In the genomic region with DNA sequence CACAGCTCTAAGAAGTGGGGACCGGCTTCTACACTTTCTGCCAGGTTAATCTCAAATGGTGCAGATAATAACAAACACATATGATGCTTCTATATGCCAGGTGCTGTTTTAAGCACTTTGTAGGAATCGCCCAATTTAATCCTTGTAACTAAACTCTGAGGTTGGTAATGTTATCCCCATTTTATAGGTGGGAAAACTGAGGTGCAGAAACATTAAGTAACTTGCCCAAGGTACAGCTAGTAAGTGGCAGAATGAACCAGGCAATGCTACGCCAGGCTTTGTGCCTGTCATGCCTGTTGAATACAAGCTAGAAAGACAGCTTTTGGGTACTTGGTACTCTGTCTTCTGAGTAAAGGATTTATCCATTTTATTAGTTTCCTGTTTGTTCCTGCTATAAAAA, we compare ENCODE assay signal across 19 cellular contexts. TPM values are rescaled to one million over a fixed set of nuclear protein-coding genes. Genes with fewer than 3 reads are reported as not detected.
DNase-seq lines count a peak whose midpoint lies in the region; ATAC-seq and TF ChIP-seq lines count a peak whose summit lies in the region.
"Had no signal": no experiment of that assay in that cellular context is flagged by ENCODE, and none has a peak within 500 bp of the region (broad histone marks: within the 10 kb centered on the region; RNA-seq: fewer than 3 reads in every experiment).

No MANE protein-coding gene starts in this region.

- peaks cover 71 to 86% (median 75%) of the 10 kb centered on the region in 10 experiments for H3K4me1 ChIP-seq in BLaER1 treated with 17β-estradiol and CSF1 and Interleukin-3, amounts not matched to agents 10 nM and 100 nM
- peaks cover 0 to 10% of the 10 kb centered on the region in 2 donors for H3K4me1 ChIP-seq in left lung

- H3K27me3 Mint-ChIP-seq in T-cell: no peaks in the 10 kb centered on the region
- no peaks in the 10 kb centered on the region for H3K27me3 Mint-ChIP-seq in central memory CD8-positive, alpha-beta T cell
- no peaks in the 10 kb centered on the region for H3K27me3 Mint-ChIP-seq in natural killer cell treated with Interleukin-12 subunit alpha and Interleukin-12 subunit beta and Interleukin-15 and Interleukin-18, amount 100 ng/mL, for 72 hours

- H3K9me3 Mint-ChIP-seq in T-cell: no peaks in the 10 kb centered on the region
- H3K9me3 Mint-ChIP-seq in central memory CD8-positive, alpha-beta T cell: no peaks in the 10 kb centered on the region
- H3K9me3 Mint-ChIP-seq in natural killer cell treated with Interleukin-12 subunit alpha and Interleukin-12 subunit beta and Interleukin-15 and Interleukin-18, amount 100 ng/mL, for 72 hours: no peaks in the 10 kb centered on the region

- no peak for TF ChIP-seq CTCF in left lung (IDR thresholded peaks at IDR 0.05)

- intact Hi-C loops in posterior cingulate gyrus (cut with DNase I) (no loop called here), left lung (cut with DNase I) (no loop called here)

- no peak overlapping the region for H3K4me3 Mint-ChIP-seq in T-cell
- no peak overlapping the region for H3K4me3 Mint-ChIP-seq in central memory CD8-positive, alpha-beta T cell
- H3K4me3 Mint-ChIP-seq in natural killer cell treated with Interleukin-12 subunit alpha and Interleukin-12 subunit beta and Interleukin-15 and Interleukin-18, amount 100 ng/mL, for 72 hours: no peak overlapping the region

- H3K36me3 Mint-ChIP-seq in T-cell: peaks cover 16% of the 10 kb centered on the region
- peaks cover 9% of the 10 kb centered on the region for H3K36me3 Mint-ChIP-seq in central memory CD8-positive, alpha-beta T cell (ENCODE audit: insufficient read depth)
- no peaks in the 10 kb centered on the region for H3K36me3 Mint-ChIP-seq in natural killer cell treated with Interleukin-12 subunit alpha and Interleukin-12 subunit beta and Interleukin-15 and Interleukin-18, amount 100 ng/mL, for 72 hours

- peaks cover 26 to 100% (median 99%) of the 10 kb centered on the region in 11 experiments; a peak in 21 of 22 replicates for H4K20me1 ChIP-seq in BLaER1 treated with 17β-estradiol and CSF1 and Interleukin-3, amounts not matched to agents 10 nM and 100 nM

- no peaks in the 10 kb centered on the region for H3K27me3 ChIP-seq in BLaER1 treated with 17β-estradiol and CSF1 and Interleukin-3, amounts not matched to agents 10 nM and 100 nM
- no peaks in the 10 kb centered on the region for H3K27me3 ChIP-seq in left lung
- no peaks in the 10 kb centered on the region for H3K27me3 ChIP-seq in MG63

- peak overlapping the region; percentile 49 to 52 for H3K27ac Mint-ChIP-seq in T-cell
- H3K27ac Mint-ChIP-seq in central memory CD8-positive, alpha-beta T cell (ENCODE audit: low read depth): peak overlapping the region; percentile 39
- H3K27ac Mint-ChIP-seq in natural killer cell treated with Interleukin-12 subunit alpha and Interleukin-12 subunit beta and Interleukin-15 and Interleukin-18, amount 100 ng/mL, for 72 hours: peak overlapping the region; percentile 20 to 73

- H3K27ac ChIP-seq in BLaER1 treated with 17β-estradiol and CSF1 and Interleukin-3, amounts not matched to agents 10 nM and 100 nM: peak overlapping the region in 3 of 11 experiments; percentile 62 to 65 (median 65); a peak in 3 of 22 replicates
- H3K27ac ChIP-seq in left lung: no peak overlapping the region
- H3K27ac ChIP-seq: PC-9 had no signal

- peaks cover 5 to 43% (median 18%) of the 10 kb centered on the region in 11 experiments; a peak in 14 of 22 replicates for H3K36me3 ChIP-seq in BLaER1 treated with 17β-estradiol and CSF1 and Interleukin-3, amounts not matched to agents 10 nM and 100 nM
- H3K36me3 ChIP-seq in left lung (no peaks in the 10 kb centered on the region), MG63 (no peaks in the 10 kb centered on the region)

- H3K4me2 ChIP-seq in BLaER1 treated with 17β-estradiol and CSF1 and Interleukin-3, amounts not matched to agents 10 nM and 100 nM: peak overlapping the region; percentile 79 to 93 (median 89); a peak in 21 of 22 replicates
- H3K4me2 ChIP-seq: PC-9 had no signal

- no peak for ATAC-seq in T-cell (replicated peaks in 1 of 4)
- no peak for ATAC-seq in central memory CD8-positive, alpha-beta T cell (replicated peaks; ENCODE audit: extremely low read depth, poor library complexity, severe bottlenecking)
- ATAC-seq in natural killer cell treated with Interleukin-12 subunit alpha and Interleukin-12 subunit beta and Interleukin-15 and Interleukin-18, amount 100 ng/mL, for 72 hours: no peak
- ATAC-seq in left lung: no peak

- CTCF ChIA-PET in T-cell (lab: Charles Lee): interaction anchor here in 1 of 2 donors (1.5 kb wide), 1 partner anchor 19 kb away, joined by 3 read pairs; a partner anchor contains a TSS

- no peak for DNase-seq in T-cell
- DNase-seq in central memory CD8-positive, alpha-beta T cell (ENCODE audit: low spot score in 2 of 2): no peak
- DNase-seq in natural killer cell treated with Interleukin-12 subunit alpha and Interleukin-12 subunit beta and Interleukin-15 and Interleukin-18, amount 100 ng/mL, for 72 hours (ENCODE audit: low spot score): no peak
- DNase-seq in posterior cingulate gyrus: no peak
- no peak for DNase-seq in left lung
- no peak for DNase-seq in kidney tubule cell (ENCODE audit: low spot score)
- DNase-seq in MG63: no peak
- DNase-seq: AML-193, GDM1, MM.1S, NCI-H1048, NCI-H1417 treated with DMSO at 0.1 percent for 48 hours, NCI-H1930, NCI-H69, PC-9, RPMI8226, SHP77, SW 1271 had no signal

- H3K9me3 ChIP-seq in BLaER1 treated with 17β-estradiol and CSF1 and Interleukin-3, amounts not matched to agents 10 nM and 100 nM (replicated peaks in 1 of 11): no peaks in the 10 kb centered on the region; a peak in 1 of 22 replicates
- H3K9me3 ChIP-seq in left lung (no peaks in the 10 kb centered on the region), MG63 (no peaks in the 10 kb centered on the region)

- POLR2A ChIA-PET in T-cell (lab: Charles Lee): no interaction called here

- H3K9ac ChIP-seq in BLaER1 treated with 17β-estradiol and CSF1 and Interleukin-3, amounts not matched to agents 10 nM and 100 nM: no peak overlapping the region

- no peak overlapping the region for H3K4me3 ChIP-seq in BLaER1 treated with 17β-estradiol and CSF1 and Interleukin-3, amounts not matched to agents 10 nM and 100 nM
- H3K4me3 ChIP-seq in left lung (no peak overlapping the region), MG63 (no peak overlapping the region)
- H3K4me3 ChIP-seq: PC-9 had no signal

- peaks cover 59 to 87% (median 81%) of the 10 kb centered on the region in 3 donors for H3K4me1 Mint-ChIP-seq in T-cell
- H3K4me1 Mint-ChIP-seq in central memory CD8-positive, alpha-beta T cell: peaks cover 76% of the 10 kb centered on the region
- H3K4me1 Mint-ChIP-seq in natural killer cell treated with Interleukin-12 subunit alpha and Interleukin-12 subunit beta and Interleukin-15 and Interleukin-18, amount 100 ng/mL, for 72 hours (ENCODE audit: low read depth in 2 of 2): peaks cover 52 to 63% of the 10 kb centered on the region in 2 donors

RNA-seq across cellular contexts. Expression of a gene that starts 19.7 kb away (rescaled TPM):
- 100 to 1,000 TPM in 1 of 5 donors, 10 to 100 TPM in 4; 66.5 to 121 (median 72.5) TPM for total RNA-seq in T-cell
- 100 to 1,000 TPM; 104 to 111 TPM for total RNA-seq in natural killer cell treated with Interleukin-12 subunit alpha and Interleukin-12 subunit beta and Interleukin-15 and Interleukin-18, amount 100 ng/mL, for 72 hours
- total RNA-seq in left lung: 10 to 100 TPM; 25.5 to 29.1 TPM
- 4.1 and 12.3 TPM in 2 replicates for total RNA-seq in MG63 (2014; rRNA removed; shearing (Covaris generic); ENCODE audit: low replicate concordance)
- total RNA-seq: PC-9 had no signal
